ENCODE assay signal across 11 cellular contexts in the genomic region with DNA sequence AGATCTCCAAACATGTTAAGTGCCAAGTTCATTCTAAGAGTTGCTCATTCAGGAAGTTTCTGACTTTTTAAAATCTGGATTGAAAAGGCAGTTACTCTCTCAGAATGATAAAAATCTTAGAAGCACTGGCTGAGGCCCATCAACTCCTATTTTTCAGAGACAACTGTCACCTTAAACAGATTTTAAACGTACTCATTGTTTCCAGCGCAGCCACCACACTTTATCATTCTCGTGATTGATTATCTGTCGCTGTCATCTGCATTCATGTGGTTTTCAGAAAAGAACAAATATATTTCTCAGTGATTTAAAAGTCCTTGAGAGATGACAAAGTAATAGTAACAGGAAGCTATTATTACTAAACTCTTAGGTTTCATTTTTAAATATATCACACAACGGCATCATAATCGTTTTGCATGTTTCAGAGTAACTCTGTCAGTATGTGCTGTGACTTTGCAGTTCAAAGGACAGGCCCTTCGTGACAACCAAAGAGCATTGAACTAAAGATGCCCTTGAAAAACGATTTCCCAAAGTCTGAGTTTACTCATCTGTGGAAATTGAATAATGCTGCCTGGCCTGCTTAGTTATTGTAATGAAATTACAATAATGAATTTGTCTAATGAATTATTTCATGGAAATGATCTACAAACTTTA.
DNase-seq lines count a peak whose midpoint lies in the region; ATAC-seq and TF ChIP-seq lines count a peak whose summit lies in the region.
"Had no signal": no experiment of that assay in that cellular context is flagged by ENCODE, and none has a peak within 500 bp of the region (broad histone marks: within the 10 kb centered on the region; RNA-seq: fewer than 3 reads in every experiment).

No MANE protein-coding gene starts in this region.

- no peaks in the 10 kb centered on the region for H3K4me1 ChIP-seq in parathyroid adenoma

- no peaks in the 10 kb centered on the region for H3K27me3 ChIP-seq in parathyroid adenoma (ENCODE audit: control insufficient read depth, insufficient read depth, low read length)

- no peak overlapping the region for H2AFZ ChIP-seq in parathyroid adenoma

- DNase-seq in activated T-cell treated with anti-CD3 and anti-CD28 coated beads for 48 hours (ENCODE audit: low read depth) (peak; percentile 23), NCI-H128 (lab: John Stamatoyannopoulos, UW; ENCODE audit: unreplicated experiment) (no peak), superior temporal gyrus (ENCODE audit: extremely low spot score) (no peak)
- no peak for DNase-seq in activated T-cell treated with anti-CD3 and anti-CD28 coated beads, Interleukin-2, amount 50 U/mL, for 1 hour
- no peak for DNase-seq in NK-92 treated with Interleukin-12 subunit alpha and Interleukin-12 subunit beta, amount 100 ng/mL, for 24 hours (lab: John Stamatoyannopoulos, UW)
- DNase-seq: activated CD4-positive, CD25-positive, alpha-beta regulatory T cell; NCI-H526 had no signal

- ATAC-seq in GM21717 (IDR thresholded peaks at IDR 0.05; ENCODE audit: unreplicated experiment) (peak; percentile 87), HG03457 (IDR thresholded peaks at IDR 0.05; ENCODE audit: unreplicated experiment) (peak; percentile 65)
- ATAC-seq: HCT116 had no signal

- no peaks in the 10 kb centered on the region for H3K9me3 ChIP-seq in parathyroid adenoma (ENCODE audit: control insufficient read depth, low read length)

- no peak overlapping the region for H3K27ac ChIP-seq in parathyroid adenoma

- no peak for TF ChIP-seq CTCF in parathyroid adenoma (IDR thresholded peaks at IDR 0.05)

- peak overlapping the region; percentile 31 for H3K4me2 ChIP-seq in parathyroid adenoma (ENCODE audit: low read length)

- H3K36me3 ChIP-seq in parathyroid adenoma (ENCODE audit: control insufficient read depth, insufficient read depth, low read length): no peaks in the 10 kb centered on the region

- H3K4me3 ChIP-seq in parathyroid adenoma (ENCODE audit: low read depth, low read length): no peak overlapping the region

- H3K79me2 ChIP-seq in parathyroid adenoma: no peaks in the 10 kb centered on the region

- no peak overlapping the region for H3K9ac ChIP-seq in parathyroid adenoma
